1 cellular context compared by ENCODE assay signal in genomic region chr6:11324453-11325023, GRCh38.
A peak's percentile ranks its signal among the peaks of the same experiment; 100 is the strongest.
TF ChIP-seq lines count a peak whose summit lies in the region.

No MANE protein-coding gene starts in this region.

TF ChIP-seq in HepG2, 621 proteins besides CTCF, POLR2A, EP300 and RAD21 (continued from another document and continues in another):
- TF ChIP-seq, protein P1, sequence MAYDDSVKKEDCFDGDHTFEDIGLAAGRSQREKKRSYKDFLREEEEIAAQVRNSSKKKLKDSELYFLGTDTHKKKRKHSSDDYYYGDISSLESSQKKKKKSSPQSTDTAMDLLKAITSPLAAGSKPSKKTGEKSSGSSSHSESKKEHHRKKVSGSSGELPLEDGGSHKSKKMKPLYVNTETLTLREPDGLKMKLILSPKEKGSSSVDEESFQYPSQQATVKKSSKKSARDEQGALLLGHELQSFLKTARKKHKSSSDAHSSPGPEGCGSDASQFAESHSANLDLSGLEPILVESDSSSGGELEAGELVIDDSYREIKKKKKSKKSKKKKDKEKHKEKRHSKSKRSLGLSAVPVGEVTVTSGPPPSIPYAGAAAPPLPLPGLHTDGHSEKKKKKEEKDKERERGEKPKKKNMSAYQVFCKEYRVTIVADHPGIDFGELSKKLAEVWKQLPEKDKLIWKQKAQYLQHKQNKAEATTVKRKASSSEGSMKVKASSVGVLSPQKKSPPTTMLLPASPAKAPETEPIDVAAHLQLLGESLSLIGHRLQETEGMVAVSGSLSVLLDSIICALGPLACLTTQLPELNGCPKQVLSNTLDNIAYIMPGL (CRISPR knock-in tag; IDR thresholded peaks at IDR 0.05; ENCODE audit: borderline replicate concordance in 1 of 2, low read depth in 1 of 2) = 0 out of 4 replicates have a peak, but pooled peaks of 1 of the 2 experiments have one; percentile 6
- TF ChIP-seq, protein P2, sequence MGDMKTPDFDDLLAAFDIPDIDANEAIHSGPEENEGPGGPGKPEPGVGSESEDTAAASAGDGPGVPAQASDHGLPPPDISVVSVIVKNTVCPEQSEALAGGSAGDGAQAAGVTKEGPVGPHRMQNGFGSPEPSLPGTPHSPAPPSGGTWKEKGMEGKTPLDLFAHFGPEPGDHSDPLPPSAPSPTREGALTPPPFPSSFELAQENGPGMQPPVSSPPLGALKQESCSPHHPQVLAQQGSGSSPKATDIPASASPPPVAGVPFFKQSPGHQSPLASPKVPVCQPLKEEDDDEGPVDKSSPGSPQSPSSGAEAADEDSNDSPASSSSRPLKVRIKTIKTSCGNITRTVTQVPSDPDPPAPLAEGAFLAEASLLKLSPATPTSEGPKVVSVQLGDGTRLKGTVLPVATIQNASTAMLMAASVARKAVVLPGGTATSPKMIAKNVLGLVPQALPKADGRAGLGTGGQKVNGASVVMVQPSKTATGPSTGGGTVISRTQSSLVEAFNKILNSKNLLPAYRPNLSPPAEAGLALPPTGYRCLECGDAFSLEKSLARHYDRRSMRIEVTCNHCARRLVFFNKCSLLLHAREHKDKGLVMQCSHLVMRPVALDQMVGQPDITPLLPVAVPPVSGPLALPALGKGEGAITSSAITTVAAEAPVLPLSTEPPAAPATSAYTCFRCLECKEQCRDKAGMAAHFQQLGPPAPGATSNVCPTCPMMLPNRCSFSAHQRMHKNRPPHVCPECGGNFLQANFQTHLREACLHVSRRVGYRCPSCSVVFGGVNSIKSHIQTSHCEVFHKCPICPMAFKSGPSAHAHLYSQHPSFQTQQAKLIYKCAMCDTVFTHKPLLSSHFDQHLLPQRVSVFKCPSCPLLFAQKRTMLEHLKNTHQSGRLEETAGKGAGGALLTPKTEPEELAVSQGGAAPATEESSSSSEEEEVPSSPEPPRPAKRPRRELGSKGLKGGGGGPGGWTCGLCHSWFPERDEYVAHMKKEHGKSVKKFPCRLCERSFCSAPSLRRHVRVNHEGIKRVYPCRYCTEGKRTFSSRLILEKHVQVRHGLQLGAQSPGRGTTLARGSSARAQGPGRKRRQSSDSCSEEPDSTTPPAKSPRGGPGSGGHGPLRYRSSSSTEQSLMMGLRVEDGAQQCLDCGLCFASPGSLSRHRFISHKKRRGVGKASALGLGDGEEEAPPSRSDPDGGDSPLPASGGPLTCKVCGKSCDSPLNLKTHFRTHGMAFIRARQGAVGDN (CRISPR knock-in tag; IDR thresholded peaks at IDR 0.05) = peak; percentile 1; the same call in 1 of the 2 replicates
- TF ChIP-seq, protein P3, sequence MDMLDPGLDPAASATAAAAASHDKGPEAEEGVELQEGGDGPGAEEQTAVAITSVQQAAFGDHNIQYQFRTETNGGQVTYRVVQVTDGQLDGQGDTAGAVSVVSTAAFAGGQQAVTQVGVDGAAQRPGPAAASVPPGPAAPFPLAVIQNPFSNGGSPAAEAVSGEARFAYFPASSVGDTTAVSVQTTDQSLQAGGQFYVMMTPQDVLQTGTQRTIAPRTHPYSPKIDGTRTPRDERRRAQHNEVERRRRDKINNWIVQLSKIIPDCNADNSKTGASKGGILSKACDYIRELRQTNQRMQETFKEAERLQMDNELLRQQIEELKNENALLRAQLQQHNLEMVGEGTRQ (IDR thresholded peaks at IDR 0.05; ENCODE audit: low read depth, low read length) = no peak
- TF ChIP-seq, protein P3 (CRISPR knock-in tag; IDR thresholded peaks at IDR 0.05; ENCODE audit: borderline replicate concordance) = peak; percentile 35; the same call in 1 of the 2 replicates
- TF ChIP-seq ZFP36L1 (CRISPR knock-in tag; IDR thresholded peaks at IDR 0.05) (no peak), ZNF589 (CRISPR knock-in tag; conservative IDR thresholded peaks at IDR 0.05) (peak; percentile 45; the same call in 1 of the 2 replicates), ZNF883 (CRISPR knock-in tag; IDR thresholded peaks at IDR 0.05; ENCODE audit: not compliant biosample characterization) (peak; percentile 8), MTA3 (CRISPR knock-in tag; IDR thresholded peaks at IDR 0.05) (no peak), ZNF484 (CRISPR knock-in tag; IDR thresholded peaks at IDR 0.05; ENCODE audit: borderline replicate concordance, low read depth) (peak; percentile 16; the same call in 1 of the 2 replicates), TCF7 (IDR thresholded peaks at IDR 0.05; ENCODE audit: low read depth) (no peak), CSRNP1 (CRISPR knock-in tag; IDR thresholded peaks at IDR 0.05) (0 out of 2 replicates have a peak, but pooled peaks have one; percentile 16), ERF (CRISPR knock-in tag; IDR thresholded peaks at IDR 0.05) (peak; percentile 1; the same call in 1 of the 2 replicates), PHF20 (CRISPR knock-in tag; IDR thresholded peaks at IDR 0.05) (0 out of 2 replicates have a peak, but pooled peaks have one; percentile 12), SALL2 (CRISPR knock-in tag; IDR thresholded peaks at IDR 0.05) (0 out of 2 replicates have a peak, but pooled peaks have one; percentile 20), ZNF557 (CRISPR knock-in tag; IDR thresholded peaks at IDR 0.05) (no peak), YEATS4 (CRISPR knock-in tag; IDR thresholded peaks at IDR 0.05; ENCODE audit: borderline replicate concordance) (0 out of 2 replicates have a peak, but pooled peaks have one; percentile 21), EED (CRISPR knock-in tag; IDR thresholded peaks at IDR 0.05) (peak; percentile 11; the same call in 1 of the 2 replicates), ZNF503 (CRISPR knock-in tag; IDR thresholded peaks at IDR 0.05) (no peak), PHF21A (CRISPR knock-in tag; IDR thresholded peaks at IDR 0.05) (peak; percentile 43; the same call in 1 of the 2 replicates), ARHGAP35 (CRISPR knock-in tag; IDR thresholded peaks at IDR 0.05; ENCODE audit: borderline replicate concordance) (0 out of 2 replicates have a peak, but pooled peaks have one; percentile 2), HBP1 (CRISPR knock-in tag; IDR thresholded peaks at IDR 0.05; ENCODE audit: low read depth) (0 out of 2 replicates have a peak, but pooled peaks have one; percentile 3), ZNF780A (CRISPR knock-in tag; IDR thresholded peaks at IDR 0.05) (no peak), SAFB2 (CRISPR knock-in tag; IDR thresholded peaks at IDR 0.05; ENCODE audit: borderline replicate concordance, low read depth) (no peak), GABPB1 (CRISPR knock-in tag; IDR thresholded peaks at IDR 0.05) (peak; percentile 3; the same call in 1 of the 2 replicates), ZNF788 (CRISPR knock-in tag; IDR thresholded peaks at IDR 0.05; ENCODE audit: borderline replicate concordance) (peak; percentile 5; the same call in 1 of the 2 replicates), ZNF263 (CRISPR knock-in tag; IDR thresholded peaks at IDR 0.05) (no peak; the same call in 1 of the 2 replicates), PRPF4 (IDR thresholded peaks at IDR 0.05; ENCODE audit: low read depth, low read length, poor library complexity, severe bottlenecking) (peak; percentile 63), GATAD2A (CRISPR knock-in tag; IDR thresholded peaks at IDR 0.05) (peak; percentile 2; the same call in 1 of the 2 replicates), ZNF816 (CRISPR knock-in tag; IDR thresholded peaks at IDR 0.05; ENCODE audit: borderline replicate concordance) (peak; percentile 40; the same call in 1 of the 2 replicates), BRCA1 (CRISPR knock-in tag; IDR thresholded peaks at IDR 0.05) (0 out of 2 replicates have a peak, but pooled peaks have one; percentile 54), TBX2 (CRISPR knock-in tag; IDR thresholded peaks at IDR 0.05; ENCODE audit: borderline replicate concordance) (peak; percentile 24; the same call in 1 of the 2 replicates), RFXANK (CRISPR knock-in tag; IDR thresholded peaks at IDR 0.05) (0 out of 2 replicates have a peak, but pooled peaks have one; percentile 8), ZNF768 (CRISPR knock-in tag; IDR thresholded peaks at IDR 0.05) (no peak), ZNF264 (CRISPR knock-in tag; IDR thresholded peaks at IDR 0.05) (0 out of 2 replicates have a peak, but pooled peaks have one; percentile 14), REL (CRISPR knock-in tag; conservative IDR thresholded peaks at IDR 0.05) (0 out of 2 replicates have a peak, but pooled peaks have one; percentile 45), TBX3 (IDR thresholded peaks at IDR 0.05; ENCODE audit: borderline replicate concordance) (no peak), ZNF296 (CRISPR knock-in tag; conservative IDR thresholded peaks at IDR 0.05) (0 out of 2 replicates have a peak, but pooled peaks have one; percentile 7), ZNF563 (CRISPR knock-in tag; IDR thresholded peaks at IDR 0.05) (0 out of 2 replicates have a peak, but pooled peaks have one; percentile 7)
- TF ChIP-seq, protein P4, sequence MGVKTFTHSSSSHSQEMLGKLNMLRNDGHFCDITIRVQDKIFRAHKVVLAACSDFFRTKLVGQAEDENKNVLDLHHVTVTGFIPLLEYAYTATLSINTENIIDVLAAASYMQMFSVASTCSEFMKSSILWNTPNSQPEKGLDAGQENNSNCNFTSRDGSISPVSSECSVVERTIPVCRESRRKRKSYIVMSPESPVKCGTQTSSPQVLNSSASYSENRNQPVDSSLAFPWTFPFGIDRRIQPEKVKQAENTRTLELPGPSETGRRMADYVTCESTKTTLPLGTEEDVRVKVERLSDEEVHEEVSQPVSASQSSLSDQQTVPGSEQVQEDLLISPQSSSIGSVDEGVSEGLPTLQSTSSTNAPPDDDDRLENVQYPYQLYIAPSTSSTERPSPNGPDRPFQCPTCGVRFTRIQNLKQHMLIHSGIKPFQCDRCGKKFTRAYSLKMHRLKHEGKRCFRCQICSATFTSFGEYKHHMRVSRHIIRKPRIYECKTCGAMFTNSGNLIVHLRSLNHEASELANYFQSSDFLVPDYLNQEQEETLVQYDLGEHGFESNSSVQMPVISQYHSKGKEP (CRISPR knock-in tag; IDR thresholded peaks at IDR 0.05) = no peak
- TF ChIP-seq, protein P5, sequence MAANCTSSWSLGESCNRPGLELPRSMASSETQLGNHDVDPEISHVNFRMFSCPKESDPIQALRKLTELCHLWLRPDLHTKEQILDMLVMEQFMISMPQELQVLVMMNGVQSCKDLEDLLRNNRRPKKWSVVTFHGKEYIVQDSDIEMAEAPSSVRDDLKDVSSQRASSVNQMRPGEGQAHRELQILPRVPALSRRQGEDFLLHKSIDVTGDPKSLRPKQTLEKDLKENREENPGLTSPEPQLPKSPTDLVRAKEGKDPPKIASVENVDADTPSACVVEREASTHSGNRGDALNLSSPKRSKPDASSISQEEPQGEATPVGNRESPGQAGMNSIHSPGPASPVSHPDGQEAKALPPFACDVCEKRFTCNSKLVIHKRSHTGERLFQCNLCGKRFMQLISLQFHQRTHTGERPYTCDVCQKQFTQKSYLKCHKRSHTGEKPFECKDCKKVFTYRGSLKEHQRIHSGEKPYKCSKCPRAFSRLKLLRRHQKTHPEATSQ (CRISPR knock-in tag; IDR thresholded peaks at IDR 0.05; ENCODE audit: borderline replicate concordance) = 0 out of 2 replicates have a peak, but pooled peaks have one; percentile 8
- TF ChIP-seq, protein P6, sequence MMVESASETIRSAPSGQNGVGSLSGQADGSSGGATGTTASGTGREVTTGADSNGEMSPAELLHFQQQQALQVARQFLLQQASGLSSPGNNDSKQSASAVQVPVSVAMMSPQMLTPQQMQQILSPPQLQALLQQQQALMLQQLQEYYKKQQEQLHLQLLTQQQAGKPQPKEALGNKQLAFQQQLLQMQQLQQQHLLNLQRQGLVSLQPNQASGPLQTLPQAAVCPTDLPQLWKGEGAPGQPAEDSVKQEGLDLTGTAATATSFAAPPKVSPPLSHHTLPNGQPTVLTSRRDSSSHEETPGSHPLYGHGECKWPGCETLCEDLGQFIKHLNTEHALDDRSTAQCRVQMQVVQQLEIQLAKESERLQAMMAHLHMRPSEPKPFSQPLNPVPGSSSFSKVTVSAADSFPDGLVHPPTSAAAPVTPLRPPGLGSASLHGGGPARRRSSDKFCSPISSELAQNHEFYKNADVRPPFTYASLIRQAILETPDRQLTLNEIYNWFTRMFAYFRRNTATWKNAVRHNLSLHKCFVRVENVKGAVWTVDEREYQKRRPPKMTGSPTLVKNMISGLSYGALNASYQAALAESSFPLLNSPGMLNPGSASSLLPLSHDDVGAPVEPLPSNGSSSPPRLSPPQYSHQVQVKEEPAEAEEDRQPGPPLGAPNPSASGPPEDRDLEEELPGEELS (CRISPR knock-in tag; IDR thresholded peaks at IDR 0.05) = peak; percentile 5; the same call in 1 of the 2 replicates
